Comparison of ENCODE assay signal across 18 cellular contexts in genomic region chr5:98997000-98997399, GRCh38.
DNase-seq lines count a peak whose midpoint lies in the region; ATAC-seq and TF ChIP-seq lines count a peak whose summit lies in the region.
"Had no signal": no experiment of that assay in that cellular context is flagged by ENCODE, and none has a peak within 500 bp of the region (broad histone marks: within the 10 kb centered on the region; RNA-seq: fewer than 3 reads in every experiment).

No MANE protein-coding gene starts in this region.

- H3K4me1 ChIP-seq in PC-3 (ENCODE audit: insufficient read depth, low read length), result no peaks in the 10 kb centered on the region
- H3K4me1 ChIP-seq: right atrium auricular region had no signal

- peak; percentile 25 for DNase-seq in GM03348 (ENCODE audit: low spot score)
- DNase-seq in PC-3, result peak; percentile 16
- DNase-seq in fibroblast of gingiva (ENCODE audit: low read depth), result peak; percentile 33
- DNase-seq in stromal cell of bone marrow (ENCODE audit: low read depth), result peak; percentile 98
- DNase-seq in activated CD4-positive, alpha-beta T cell treated with anti-CD3 and anti-CD28 coated beads, Interleukin-2, amount 10 ng/mL, durations not matched to agents 24 days and 14 days, result no peak
- no peak for DNase-seq in middle frontal gyrus (ENCODE audit: extremely low spot score, low spot score)
- no peak for DNase-seq in NCI-H146 treated with DMSO at 0.1 percent for 48 hours (lab: John Stamatoyannopoulos, UW; ENCODE audit: unreplicated experiment)
- DNase-seq: activated CD4-positive, alpha-beta T cell treated with anti-CD3 and anti-CD28 coated beads for 48 hours; activated naive CD4-positive, alpha-beta T cell treated with anti-CD3 and anti-CD28 coated beads, Interleukin-2, amount 10 ng/mL, durations not matched to agents 7 days and 5 days; CD4-positive, alpha-beta T cell; glutamatergic neuron; mesendoderm; NCI-H1694; NCI-H510A; stimulated activated CD4-positive, alpha-beta T cell treated with anti-CD3 and anti-CD28 coated beads, Interleukin-2, amount 100 ng/mL, for 24 hours had no signal

- no peaks in the 10 kb centered on the region for H3F3A ChIP-seq in PC-3 (ENCODE audit: low read length, unreplicated experiment)

- peaks cover 3% of the 10 kb centered on the region for H3K9me3 Mint-ChIP-seq in activated CD4-positive, alpha-beta T cell treated with anti-CD3 and anti-CD28 coated beads, Interleukin-2, amount 10 ng/mL, durations not matched to agents 24 days and 14 days
- H3K9me3 Mint-ChIP-seq: activated naive CD4-positive, alpha-beta T cell treated with anti-CD3 and anti-CD28 coated beads, Interleukin-2, amount 10 ng/mL, durations not matched to agents 7 days and 5 days; CD4-positive, alpha-beta T cell had no signal

- no peaks in the 10 kb centered on the region for H3K36me3 ChIP-seq in PC-3 (ENCODE audit: low read depth, low read length)
- H3K36me3 ChIP-seq: right atrium auricular region had no signal

- no peak overlapping the region for H3K4me3 ChIP-seq in PC-3 (ENCODE audit: low read length)
- H3K4me3 ChIP-seq: right atrium auricular region, SK-N-MC had no signal

- no peaks in the 10 kb centered on the region for H3K27me3 ChIP-seq in PC-3 (ENCODE audit: low read length)
- H3K27me3 ChIP-seq: right atrium auricular region had no signal

- H3K9ac ChIP-seq in PC-3 (ENCODE audit: low read length), result no peak overlapping the region

- H3K27me3 Mint-ChIP-seq in activated CD4-positive, alpha-beta T cell treated with anti-CD3 and anti-CD28 coated beads, Interleukin-2, amount 10 ng/mL, durations not matched to agents 24 days and 14 days, result peaks cover 10% of the 10 kb centered on the region
- H3K27me3 Mint-ChIP-seq: activated naive CD4-positive, alpha-beta T cell treated with anti-CD3 and anti-CD28 coated beads, Interleukin-2, amount 10 ng/mL, durations not matched to agents 7 days and 5 days; CD4-positive, alpha-beta T cell had no signal

- no peak overlapping the region for H3K4me3 Mint-ChIP-seq in activated CD4-positive, alpha-beta T cell treated with anti-CD3 and anti-CD28 coated beads, Interleukin-2, amount 10 ng/mL, durations not matched to agents 24 days and 14 days
- H3K4me3 Mint-ChIP-seq: activated naive CD4-positive, alpha-beta T cell treated with anti-CD3 and anti-CD28 coated beads, Interleukin-2, amount 10 ng/mL, durations not matched to agents 7 days and 5 days; CD4-positive, alpha-beta T cell had no signal

- no peaks in the 10 kb centered on the region for H3K79me2 ChIP-seq in PC-3 (ENCODE audit: low read length)

- no peak for ATAC-seq in PC-3

- H3K27ac Mint-ChIP-seq in activated CD4-positive, alpha-beta T cell treated with anti-CD3 and anti-CD28 coated beads, Interleukin-2, amount 10 ng/mL, durations not matched to agents 24 days and 14 days, result no peak overlapping the region
- H3K27ac Mint-ChIP-seq: activated naive CD4-positive, alpha-beta T cell treated with anti-CD3 and anti-CD28 coated beads, Interleukin-2, amount 10 ng/mL, durations not matched to agents 7 days and 5 days; CD4-positive, alpha-beta T cell had no signal

- H4K20me1 ChIP-seq in PC-3 (ENCODE audit: low read length), result no peaks in the 10 kb centered on the region

- no peak overlapping the region for H3K27ac ChIP-seq in PC-3 (ENCODE audit: low read length)
- H3K27ac ChIP-seq: HL-60, right atrium auricular region, SK-N-MC had no signal

- CTCF ChIA-PET in PC-3 (lab: Charles Lee), result no interaction called here

- POLR2A ChIA-PET in PC-3 (lab: Charles Lee; ENCODE audit: unreplicated experiment), result no interaction called here

- TF ChIP-seq CTCF in PC-3 (conservative IDR thresholded peaks at IDR 0.05; ENCODE audit: low read depth, low read length), result no peak

- no peaks in the 10 kb centered on the region for H3K9me3 ChIP-seq in PC-3 (ENCODE audit: low read length)
- H3K9me3 ChIP-seq: right atrium auricular region had no signal

- H3K9me2 ChIP-seq in PC-3 (replicated peaks; ENCODE audit: low read length), result no peaks in the 10 kb centered on the region

- H3K4me2 ChIP-seq in PC-3 (ENCODE audit: low read length), result no peak overlapping the region

- peaks cover 2% of the 10 kb centered on the region for H3K4me1 Mint-ChIP-seq in activated CD4-positive, alpha-beta T cell treated with anti-CD3 and anti-CD28 coated beads, Interleukin-2, amount 10 ng/mL, durations not matched to agents 24 days and 14 days
- H3K4me1 Mint-ChIP-seq: activated naive CD4-positive, alpha-beta T cell treated with anti-CD3 and anti-CD28 coated beads, Interleukin-2, amount 10 ng/mL, durations not matched to agents 7 days and 5 days had no signal

- intact Hi-C loops in PC-3 (cut with micrococcal nuclease), result no loop called here
- intact Hi-C loops in activated CD4-positive, alpha-beta T cell treated with anti-CD3 and anti-CD28 coated beads, Interleukin-2, amount 10 ng/mL, durations not matched to agents 24 days and 14 days (cut with micrococcal nuclease), result no loop called here

- no peak overlapping the region for H2AFZ ChIP-seq in PC-3 (ENCODE audit: low read length)

- no TSS peak for BruUV-seq in PC-3 (replicated peaks; lab: Mats Ljungman, UMichigan)

- H3K36me3 Mint-ChIP-seq in activated CD4-positive, alpha-beta T cell treated with anti-CD3 and anti-CD28 coated beads, Interleukin-2, amount 10 ng/mL, durations not matched to agents 24 days and 14 days (ENCODE audit: low read depth), result no peaks in the 10 kb centered on the region
- H3K36me3 Mint-ChIP-seq: activated naive CD4-positive, alpha-beta T cell treated with anti-CD3 and anti-CD28 coated beads, Interleukin-2, amount 10 ng/mL, durations not matched to agents 7 days and 5 days had no signal

Comparison
In these comparisons a context has a peak if more than half of its experiments do, and no peak if none do; other contexts are left out.
1. DNase-seq: peak in GM03348 (single experiment), PC-3 (single experiment), fibroblast of gingiva (single experiment) and stromal cell of bone marrow (single experiment); none in activated CD4-positive, alpha-beta T cell treated with anti-CD3 and anti-CD28 coated beads, Interleukin-2, amount 10 ng/mL, durations not matched to agents 24 days and 14 days (single experiment), middle frontal gyrus (single experiment) and NCI-H146 treated with DMSO at 0.1 percent for 48 hours (single experiment).